8 cellular contexts compared by ENCODE assay signal in the genomic region with DNA sequence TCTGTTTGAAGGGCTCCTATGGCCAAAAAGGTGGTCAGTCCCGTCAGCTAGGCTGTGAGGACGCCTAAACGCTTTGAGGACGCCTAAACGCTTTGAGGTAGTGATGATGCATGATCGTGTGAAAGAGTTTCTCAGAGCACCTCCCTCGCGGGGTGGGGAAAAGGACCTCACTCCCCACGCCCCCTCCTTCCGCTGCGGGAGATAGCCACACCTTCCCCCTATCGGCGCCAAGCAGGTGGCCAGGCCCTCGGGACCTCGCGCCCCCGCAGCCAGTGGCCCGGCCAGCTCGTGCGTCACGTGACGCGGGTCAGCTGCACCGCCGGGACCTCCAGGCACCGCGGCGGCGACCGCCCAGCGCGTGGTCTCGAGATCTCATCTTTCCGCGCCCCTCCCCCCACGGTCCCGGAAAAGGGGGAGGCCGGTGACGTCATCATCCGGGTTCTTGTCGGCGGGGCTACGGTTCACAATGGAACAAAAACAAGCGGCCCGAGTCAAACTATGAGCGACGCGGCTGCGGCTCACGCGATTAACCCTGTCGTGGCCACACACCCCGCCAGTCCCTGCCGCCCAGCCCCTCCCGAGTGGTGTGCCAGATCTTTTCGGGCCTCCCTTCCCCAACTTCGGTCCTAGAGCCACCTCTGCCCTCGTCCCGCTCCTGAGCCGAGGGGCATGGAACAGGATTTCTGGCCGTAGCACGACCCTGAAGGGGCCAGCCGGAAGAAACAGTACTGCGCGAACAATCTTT. TPM values are rescaled to one million over a fixed set of nuclear protein-coding genes. Genes with fewer than 3 reads are reported as not detected.
A peak's percentile ranks its signal among the peaks of the same experiment; 100 is the strongest.
DNase-seq lines count a peak whose midpoint lies in the region; ATAC-seq and TF ChIP-seq lines count a peak whose summit lies in the region.

No MANE protein-coding gene starts in this region.

- peak overlapping the region; percentile 92 for H3K27ac ChIP-seq in PC-9

- H3K4me2 ChIP-seq in PC-9: peak overlapping the region; percentile 76

- H3K36me3 Mint-ChIP-seq in activated T-cell treated with anti-CD3 and anti-CD28 coated beads, Interleukin-2, amount 50 U/mL, for 4 hours (ENCODE audit: insufficient read depth): peaks cover 2% of the 10 kb centered on the region

- peak overlapping the region; percentile 74; the same call in 1 of the 2 replicates for H2AFZ ChIP-seq in PC-9

- no peaks in the 10 kb centered on the region for H3K9me3 Mint-ChIP-seq in activated T-cell treated with anti-CD3 and anti-CD28 coated beads, Interleukin-2, amount 50 U/mL, for 4 hours

- no peak for TF ChIP-seq CTCF in PC-9 (conservative IDR thresholded peaks at IDR 0.05)

- H3F3A ChIP-seq in PC-9 (ENCODE audit: insufficient read depth, low read depth): no peaks in the 10 kb centered on the region

- H3K27me3 Mint-ChIP-seq in activated T-cell treated with anti-CD3 and anti-CD28 coated beads, Interleukin-2, amount 50 U/mL, for 4 hours (ENCODE audit: low read depth): no peaks in the 10 kb centered on the region

- POLR2A ChIA-PET in PC-9 (lab: Charles Lee; ENCODE audit: unreplicated experiment): interaction anchor here (0.5 to 0.7 kb wide), 6 partner anchors 15 to 429 kb away, joined by 3 to 12 read pairs (median 4); no protein-coding TSS in a partner anchor

- 0 out of 2 replicates have a peak, but pooled peaks cover 6% of the 10 kb centered on the region for H3K4me1 ChIP-seq in PC-9 (replicated peaks; ENCODE audit: insufficient read depth)

- DNase-seq in DMS53 treated with DMSO at 0.1 percent for 48 hours (lab: John Stamatoyannopoulos, UW; ENCODE audit: unreplicated experiment) (peak; percentile 98), KBM-7 (peak; percentile 99), PC-9 (peak; percentile 76 to 89), erythroblast (lab: John Stamatoyannopoulos, UW) (peak; percentile 99), mucosa of gallbladder (ENCODE audit: low spot score) (peak; percentile 98)
- peak; percentile 100 for DNase-seq in activated T-cell treated with anti-CD3 and anti-CD28 coated beads, Interleukin-2, amount 50 U/mL, for 4 hours
- peak; percentile 99 for DNase-seq in stimulated activated CD8-positive, alpha-beta memory T cell treated with anti-CD3 and anti-CD28 coated beads, Interleukin-4, amount 100 ng/mL, for 24 hours (ENCODE audit: low read depth)

- ATAC-seq in GM21723 (IDR thresholded peaks at IDR 0.05; ENCODE audit: unreplicated experiment): peak; percentile 71
- peak; percentile 69 to 70 for ATAC-seq in activated T-cell treated with anti-CD3 and anti-CD28 coated beads, Interleukin-2, amount 50 U/mL, for 4 hours

- no TSS peak for BruUV-seq in PC-9 (replicated peaks; lab: Mats Ljungman, UMichigan)

- H3K27me3 ChIP-seq in PC-9 (ENCODE audit: insufficient read depth, low read depth): no peaks in the 10 kb centered on the region

- no peaks in the 10 kb centered on the region for H3K36me3 ChIP-seq in PC-9 (ENCODE audit: low read depth)

- peaks cover 20% of the 10 kb centered on the region for H3K4me1 Mint-ChIP-seq in activated T-cell treated with anti-CD3 and anti-CD28 coated beads, Interleukin-2, amount 50 U/mL, for 4 hours (ENCODE audit: low read depth)

- H3K4me3 Mint-ChIP-seq in activated T-cell treated with anti-CD3 and anti-CD28 coated beads, Interleukin-2, amount 50 U/mL, for 4 hours: peak overlapping the region; percentile 90

- peaks cover 41% of the 10 kb centered on the region for H3K79me2 ChIP-seq in PC-9 (ENCODE audit: low read depth)

- peaks cover 5% of the 10 kb centered on the region; the same call in 1 of the 2 replicates for H4K20me1 ChIP-seq in PC-9 (ENCODE audit: insufficient read depth)

- in situ Hi-C loops in KBM-7 (cut with MboI; ENCODE audit: low pct_unique_long_range_greater_than_20kb, low sequenced_read_pairs): no loop called here

- TF ChIP-seq POLR2A in erythroblast (IDR thresholded peaks at IDR 0.05; ENCODE audit: low read length): peak; percentile 95

- H3K9me2 ChIP-seq in PC-9 (ENCODE audit: insufficient read depth): no peaks in the 10 kb centered on the region

- CTCF ChIA-PET in PC-9 (lab: Charles Lee): no interaction called here

- intact Hi-C loops in PC-9 (cut with micrococcal nuclease; ENCODE audit: unreplicated experiment): loop anchor here (1.0 kb wide), 1 partner anchor 74 kb away; no protein-coding TSS in a partner anchor

- no peaks in the 10 kb centered on the region for H3K9me3 ChIP-seq in PC-9 (ENCODE audit: insufficient read depth, low read depth)

- peak overlapping the region; percentile 62 for H3K4me3 ChIP-seq in PC-9

RNA-seq across cellular contexts. Expression of gene USP9X, which starts 0.7 kb away (rescaled TPM):
- total RNA-seq in PC-9 (2021) (38.4 and 43.2 TPM in 2 replicates), mucosa of gallbladder (90.5 TPM)
- total RNA-seq in activated T-cell treated with anti-CD3 and anti-CD28 coated beads, Interleukin-2, amount 50 U/mL, for 4 hours: 10 to 100 TPM; 33.9 to 35.9 (median 34.1) TPM

Comparison
In these comparisons a context has a peak if more than half of its experiments do, and no peak if none do; other contexts are left out.
1. Peak in every context shown above with its lines: DNase-seq, ATAC-seq, H3K4me3 ChIP-seq and H3K27ac ChIP-seq.